ENCODE assay signal across 34 cellular contexts in the genomic region with DNA sequence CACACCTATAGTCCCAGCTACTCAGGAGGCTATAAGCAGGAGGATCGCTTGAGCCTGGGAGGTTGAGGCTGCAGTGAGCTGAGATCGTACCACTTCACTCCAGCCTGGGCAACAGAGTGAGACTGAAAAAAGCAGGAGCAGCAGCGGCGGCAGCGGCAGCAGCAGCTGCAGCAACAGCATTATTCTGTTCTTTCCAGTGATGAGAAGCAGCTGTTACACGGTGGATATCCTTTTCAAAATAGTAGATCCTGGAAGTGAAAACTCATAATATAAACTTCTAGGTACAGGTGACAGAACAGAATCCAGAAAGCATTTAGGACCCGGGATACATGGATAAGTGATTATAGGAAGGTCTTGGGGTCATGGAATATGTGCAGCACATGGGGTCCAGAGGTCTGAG. TPM values are rescaled to one million over a fixed set of nuclear protein-coding genes. Genes with fewer than 3 reads are reported as not detected.
"Had no signal": no experiment of that assay in that cellular context is flagged by ENCODE, and none has a peak within 500 bp of the region (broad histone marks: within the 10 kb centered on the region; RNA-seq: fewer than 3 reads in every experiment).

No MANE protein-coding gene starts in this region.

- ATAC-seq: activated CD8-positive, alpha-beta T cell treated with anti-CD3 and anti-CD28 coated beads for 36 hours; activated naive CD4-positive, alpha-beta T cell treated with anti-CD3 and anti-CD28 coated beads, Interleukin-2, amount 50 U/mL, for 72 hours; activated T-cell treated with anti-CD3 and anti-CD28 coated beads, Interleukin-2, amount 50 U/mL, for 4 hours; Right ventricle myocardium inferior had no signal

- H3K36me3 Mint-ChIP-seq: brain had no signal

- H3K4me2 ChIP-seq: PC-9 had no signal

- H3K27ac Mint-ChIP-seq: activated CD8-positive, alpha-beta T cell treated with anti-CD3 and anti-CD28 coated beads for 36 hours; activated naive CD4-positive, alpha-beta T cell treated with anti-CD3 and anti-CD28 coated beads for 36 hours; activated naive CD4-positive, alpha-beta T cell treated with anti-CD3 and anti-CD28 coated beads, Interleukin-2, amount 50 U/mL, for 72 hours; activated T-helper 1 cell treated with anti-CD3 and anti-CD28 coated beads, Interleukin-12 subunit alpha, Interleukin-12 subunit beta, Interleukin-2, Interleukin-4 antibody, amounts not matched to agents 30 ng/mL and 10 ng/mL and 1 ng/mL, durations not matched to agents 14 hours and 24 hours and 36 hours; brain had no signal

- H3K4me3 ChIP-seq: PC-9 had no signal

- DNase-seq: activated CD4-positive, alpha-beta T cell treated with anti-CD3 and anti-CD28 coated beads, Interleukin-2, amount 10 ng/mL, durations not matched to agents 24 days and 14 days; activated CD4-positive, alpha-beta T cell treated with anti-CD3 and anti-CD28 coated beads, Interleukin-2, amount 50 U/mL, for 4 hours; activated CD8-positive, alpha-beta memory T cell treated with anti-CD3 and anti-CD28 coated beads, Interleukin-2, amount 50 U/mL, for 4 hours; activated CD8-positive, alpha-beta T cell treated with anti-CD3 and anti-CD28 coated beads for 36 hours; activated gamma-delta T cell treated with Interleukin-2 at 50 U/mL for 16 hours; activated naive CD4-positive, alpha-beta T cell treated with anti-CD3 and anti-CD28 coated beads for 36 hours; activated T-cell treated with anti-CD3 and anti-CD28 coated beads for 4 hours; activated T-cell treated with anti-CD3 and anti-CD28 coated beads, Interleukin-2, amount 50 U/mL, for 4 hours; anterior cingulate cortex; caudate nucleus; cerebellar nuclear complex; Kasumi-1; KG1; NCI-H1092 treated with DMSO at 0.1 percent for 48 hours; NCI-H1417; NCI-H146; NCI-H187; NCI-H2029 treated with DMSO at 0.1 percent for 48 hours; NCI-H2107; NCI-H345; NCI-H524 treated with DMSO at 0.1 percent for 48 hours; NCI-H774; PC-9; SIG-M5; SW 1271; T-helper 1 cell had no signal

- H3K4me3 Mint-ChIP-seq: activated CD8-positive, alpha-beta T cell treated with anti-CD3 and anti-CD28 coated beads for 36 hours; activated naive CD4-positive, alpha-beta T cell treated with anti-CD3 and anti-CD28 coated beads for 36 hours; activated T-cell treated with anti-CD3 and anti-CD28 coated beads, Interleukin-2, amount 50 U/mL, for 4 hours; activated T-helper 1 cell treated with anti-CD3 and anti-CD28 coated beads, Interleukin-12 subunit alpha, Interleukin-12 subunit beta, Interleukin-2, Interleukin-4 antibody, amounts not matched to agents 30 ng/mL and 10 ng/mL and 1 ng/mL, durations not matched to agents 14 hours and 24 hours and 36 hours; brain had no signal

- H3K4me1 Mint-ChIP-seq: brain had no signal

- H3K27ac ChIP-seq: PC-9, RWPE1 had no signal

- H3K9me3 Mint-ChIP-seq: activated CD4-positive, alpha-beta T cell treated with anti-CD3 and anti-CD28 coated beads, Interleukin-2, amount 10 ng/mL, durations not matched to agents 24 days and 14 days; activated CD8-positive, alpha-beta T cell treated with anti-CD3 and anti-CD28 coated beads for 36 hours; activated naive CD4-positive, alpha-beta T cell treated with anti-CD3 and anti-CD28 coated beads for 36 hours; activated naive CD4-positive, alpha-beta T cell treated with anti-CD3 and anti-CD28 coated beads, Interleukin-2, amount 50 U/mL, for 72 hours; activated T-cell treated with anti-CD3 and anti-CD28 coated beads, Interleukin-2, amount 50 U/mL, for 4 hours; activated T-helper 1 cell treated with anti-CD3 and anti-CD28 coated beads, Interleukin-12 subunit alpha, Interleukin-12 subunit beta, Interleukin-2, Interleukin-4 antibody, amounts not matched to agents 30 ng/mL and 10 ng/mL and 1 ng/mL, durations not matched to agents 14 hours and 24 hours and 36 hours had no signal

- H2AFZ ChIP-seq: PC-9 had no signal

RNA-seq across cellular contexts. Expression of a gene that starts 17.8 kb away (rescaled TPM):
- total RNA-seq: activated naive CD4-positive, alpha-beta T cell treated with anti-CD3 and anti-CD28 coated beads for 36 hours; bronchial epithelial cell; NCI-H460; OCI-LY7; PC-9; Right ventricle myocardium inferior had no signal
